ENCODE assay signal across 14 cellular contexts in the genomic region with DNA sequence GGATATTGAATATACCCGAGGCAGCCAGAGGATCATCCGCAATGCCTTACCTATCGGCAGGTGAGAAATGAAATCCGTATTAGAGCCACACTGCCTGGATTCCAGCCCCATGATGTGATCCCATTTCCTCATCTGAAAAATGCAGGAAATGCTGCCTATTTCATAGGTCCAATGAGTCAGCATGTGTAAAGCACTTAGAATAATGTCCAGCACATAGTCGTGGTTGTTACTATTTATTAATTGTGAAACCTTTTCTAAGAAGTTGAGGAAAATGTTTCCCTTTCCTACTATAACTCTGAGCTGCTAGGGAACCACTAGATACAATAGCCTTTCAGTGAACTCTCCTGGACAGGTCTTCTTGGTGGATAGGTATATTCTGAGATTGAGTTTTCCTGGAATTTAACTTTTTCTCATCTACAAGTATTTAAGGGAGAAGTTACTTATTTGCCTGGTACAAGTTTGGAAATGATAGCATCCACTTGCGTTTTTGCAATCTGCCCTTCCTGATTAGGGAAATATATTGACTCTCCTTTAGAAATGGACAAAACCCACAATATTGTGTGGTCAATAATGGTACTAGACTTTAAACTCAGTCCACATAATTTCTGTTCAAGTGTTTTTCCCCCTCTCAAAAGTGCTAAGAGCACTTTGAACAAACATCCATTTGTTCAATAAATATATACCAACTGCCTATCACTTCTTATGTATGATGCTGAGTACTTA. TPM values are rescaled to one million over a fixed set of nuclear protein-coding genes. Genes with fewer than 3 reads are reported as not detected.
DNase-seq lines count a peak whose midpoint lies in the region; ATAC-seq and TF ChIP-seq lines count a peak whose summit lies in the region.
"Had no signal": no experiment of that assay in that cellular context is flagged by ENCODE, and none has a peak within 500 bp of the region (broad histone marks: within the 10 kb centered on the region; RNA-seq: fewer than 3 reads in every experiment).

No MANE protein-coding gene starts in this region.

- peak; percentile 77 for ATAC-seq in lung (ENCODE audit: insufficient read depth, low FRiP score)
- ATAC-seq in HG03135 (IDR thresholded peaks at IDR 0.05; ENCODE audit: unreplicated experiment), result no peak
- no peak for ATAC-seq in HG03342 (IDR thresholded peaks at IDR 0.05; ENCODE audit: unreplicated experiment)
- ATAC-seq: natural killer cell treated with Interleukin-12 subunit alpha and Interleukin-12 subunit beta and Interleukin-15 and Interleukin-18, amount 100 ng/mL, for 72 hours had no signal

- H3K4me1 ChIP-seq in lung (ENCODE audit: control insufficient read depth in 2 of 2, insufficient read depth in 2 of 2, low read length in 2 of 2) (no peaks in the 10 kb centered on the region), BE2C (no peaks in the 10 kb centered on the region)
- H3K4me1 ChIP-seq: HAP-1 had no signal

- H3K4me3 ChIP-seq in lung (no peak overlapping the region), BE2C (ENCODE audit: low read depth, low read length) (no peak overlapping the region)
- H3K4me3 ChIP-seq: HAP-1, SK-N-MC had no signal

- H3K36me3 ChIP-seq in lung (ENCODE audit: control insufficient read depth in 2 of 2, insufficient read depth in 2 of 2, low read length in 2 of 2) (peaks cover 5 to 7% of the 10 kb centered on the region in 2 donors), BE2C (peaks cover 20% of the 10 kb centered on the region)

- peak overlapping the region in 1 of 2 donors; percentile 77 for H3K27ac ChIP-seq in lung (ENCODE audit: low read depth in 1 of 2, low read length in 1 of 2)
- H3K27ac ChIP-seq: SK-N-MC had no signal

- H3K27me3 ChIP-seq in lung (ENCODE audit: control insufficient read depth, insufficient read depth) (no peaks in the 10 kb centered on the region), BE2C (no peaks in the 10 kb centered on the region)

- DNase-seq in AG09319 (ENCODE audit: extremely low read depth, low read depth) (peak; percentile 18), LHCN-M2 (ENCODE audit: low read depth) (peak; percentile 65), dermis blood vessel endothelial cell (peak; percentile 79), lung (ENCODE audit: low spot score) (no peak), BE2C (no peak), germinal center (ENCODE audit: low spot score) (no peak)
- DNase-seq: activated CD4-positive, alpha-beta T cell treated with anti-CD3 and anti-CD28 coated beads for 1 hour; C1 segment of cervical spinal cord; NCI-H524 treated with DMSO at 0.1 percent for 48 hours had no signal

- TF ChIP-seq CTCF in AG09319 (IDR thresholded peaks at IDR 0.05; ENCODE audit: low read depth, low read length) (no peak), lung (IDR thresholded peaks at IDR 0.05; ENCODE audit: control extremely low read depth, extremely low read depth) (no peak), BE2C (IDR thresholded peaks at IDR 0.05; ENCODE audit: low read depth, low read length) (no peak)

- 69 to 84% methylated on average over 6 of the region's 6 CpGs for WGBS in lung, 2 donors

- no peaks in the 10 kb centered on the region for H3K9me3 ChIP-seq in lung (ENCODE audit: control insufficient read depth in 2 of 2, insufficient read depth in 1 of 2, low read length in 1 of 2)
- H3K9me3 ChIP-seq in BE2C, result no peaks in the 10 kb centered on the region
- H3K9me3 ChIP-seq: HAP-1 had no signal

RNA-seq across cellular contexts. Expression of a gene that starts 12.2 kb away (rescaled TPM):
- 10.6 and 13.3 TPM in 2 replicates for total RNA-seq in LHCN-M2 (2014; rRNA removed)
- polyA plus RNA-seq in LHCN-M2 (2012), result 5.0 TPM
- 7.8 and 13.1 TPM in 2 replicates for total RNA-seq in dermis blood vessel endothelial cell
- 10 to 100 TPM; 11.4 to 13.5 TPM for total RNA-seq in lung
- 1 to 10 TPM; 3.6 to 6.6 TPM for polyA plus RNA-seq in lung
- polyA plus RNA-seq in BE2C (2012; ENCODE audit: insufficient read depth, insufficient read length, low read depth), result 7.9 TPM

Comparison
In these comparisons a context has a peak if more than half of its experiments do, and no peak if none do; other contexts are left out.
1. DNase-seq: peak in AG09319 (single experiment), LHCN-M2 (single experiment) and dermis blood vessel endothelial cell (single experiment); none in lung (single experiment), BE2C (single experiment) and germinal center (single experiment).